ENCODE assay signal across 23 cellular contexts in genomic region chr11:92688416-92688815, GRCh38.
"Had no signal": no experiment of that assay in that cellular context is flagged by ENCODE, and none has a peak within 500 bp of the region (broad histone marks: within the 10 kb centered on the region; RNA-seq: fewer than 3 reads in every experiment).

No MANE protein-coding gene starts in this region.

- H3K4me1 ChIP-seq: colonic mucosa, esophagus squamous epithelium, gastrocnemius medialis, gastroesophageal sphincter, heart left ventricle, heart right ventricle had no signal

- H3K9me3 ChIP-seq: colonic mucosa, esophagus squamous epithelium, gastrocnemius medialis, gastroesophageal sphincter, heart left ventricle, heart right ventricle had no signal

- H3K36me3 ChIP-seq: colonic mucosa, esophagus squamous epithelium, gastrocnemius medialis, gastroesophageal sphincter, heart left ventricle, heart right ventricle had no signal

- H3K27me3 ChIP-seq: colonic mucosa, dorsolateral prefrontal cortex, esophagus squamous epithelium, foreskin keratinocyte, gastrocnemius medialis, gastroesophageal sphincter, heart left ventricle, heart right ventricle had no signal

- DNase-seq: colonic mucosa; cortex of kidney; dermis blood vessel endothelial cell; dorsolateral prefrontal cortex; effector CD4-positive, alpha-beta T cell; effector CD8-positive, alpha-beta T cell; effector memory CD4-positive, alpha-beta T cell; effector memory CD8-positive, alpha-beta T cell; endodermal cell; erythroblast; esophagus squamous epithelium; foreskin fibroblast; foreskin melanocyte; gastrocnemius medialis; glutamatergic neuron; head of caudate nucleus; heart left ventricle; heart right ventricle had no signal

- H3K27ac ChIP-seq: colonic mucosa, coronary artery, dorsolateral prefrontal cortex, epithelial cell of prostate, esophagus squamous epithelium, foreskin keratinocyte, gastrocnemius medialis, gastroesophageal sphincter, heart left ventricle, heart right ventricle had no signal

- H3K4me3 ChIP-seq: colonic mucosa, coronary artery, dorsolateral prefrontal cortex, esophagus squamous epithelium, gastrocnemius medialis, gastroesophageal sphincter, heart left ventricle, heart right ventricle had no signal

- ATAC-seq: effector memory CD8-positive, alpha-beta T cell; esophagus mucosa; gastrocnemius medialis; gastroesophageal sphincter; heart left ventricle; heart right ventricle had no signal
